ENCODE assay signal across 25 cellular contexts in the genomic region with DNA sequence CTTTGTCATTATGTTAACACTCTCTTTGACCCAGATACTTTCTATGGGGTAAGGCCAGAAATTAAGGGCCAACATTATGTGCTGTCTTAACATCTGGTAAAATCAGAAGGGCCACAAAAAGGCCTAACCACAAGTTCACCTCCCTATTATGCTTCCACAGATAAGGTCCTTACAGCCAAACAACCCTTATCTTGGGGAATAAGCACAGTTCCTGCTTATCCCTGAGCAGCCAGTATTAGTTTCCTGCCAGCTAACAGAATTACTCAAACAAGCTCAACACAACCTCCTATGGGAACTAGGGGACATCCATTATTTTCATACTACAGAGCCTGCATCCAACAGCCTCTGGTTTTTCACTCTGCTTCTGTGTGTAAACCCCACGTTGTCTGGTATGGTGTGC.
DNase-seq lines count a peak whose midpoint lies in the region; ATAC-seq and TF ChIP-seq lines count a peak whose summit lies in the region.
"Had no signal": no experiment of that assay in that cellular context is flagged by ENCODE, and none has a peak within 500 bp of the region (broad histone marks: within the 10 kb centered on the region; RNA-seq: fewer than 3 reads in every experiment).

No MANE protein-coding gene starts in this region.

- H3K9me3 Mint-ChIP-seq in progenitor cell of endocrine pancreas (ENCODE audit: low read depth) = peaks cover 12% of the 10 kb centered on the region

- peak overlapping the region; percentile 28 for H3K27ac Mint-ChIP-seq in progenitor cell of endocrine pancreas
- H3K27ac Mint-ChIP-seq: B cell; CD8-positive, alpha-beta T cell had no signal

- no peak for ATAC-seq in HG02571 (IDR thresholded peaks at IDR 0.05; ENCODE audit: unreplicated experiment)
- ATAC-seq: CD8-positive, alpha-beta T cell had no signal

- no peak overlapping the region for H2AFZ ChIP-seq in GM23248

- no peak overlapping the region for H3K4me2 ChIP-seq in GM23248 (ENCODE audit: unreplicated experiment)

- H3K79me2 ChIP-seq in GM23248 (ENCODE audit: insufficient read depth) = no peaks in the 10 kb centered on the region

- no peaks in the 10 kb centered on the region for H3K36me3 Mint-ChIP-seq in progenitor cell of endocrine pancreas (ENCODE audit: insufficient read depth)
- H3K36me3 Mint-ChIP-seq: CD8-positive, alpha-beta T cell had no signal

- no peak overlapping the region for H3K4me3 Mint-ChIP-seq in progenitor cell of endocrine pancreas (ENCODE audit: low read depth)
- H3K4me3 Mint-ChIP-seq: B cell; CD8-positive, alpha-beta T cell had no signal

- H3K9me2 ChIP-seq in GM23248 (ENCODE audit: insufficient read depth) = no peaks in the 10 kb centered on the region

- H3F3A ChIP-seq in GM23248 (ENCODE audit: insufficient read depth) = no peaks in the 10 kb centered on the region

- no peaks in the 10 kb centered on the region for H3K27me3 ChIP-seq in brain microvascular endothelial cell (replicated peaks)
- no peaks in the 10 kb centered on the region for H3K27me3 ChIP-seq in GM23248 (replicated peaks; ENCODE audit: insufficient read depth)

- no peak for TF ChIP-seq CTCF in brain microvascular endothelial cell (IDR thresholded peaks at IDR 0.05; ENCODE audit: low read depth, low read length, missing control alignments)
- TF ChIP-seq CTCF in progenitor cell of endocrine pancreas (IDR thresholded peaks at IDR 0.05; ENCODE audit: unreplicated experiment) = no peak

- no peaks in the 10 kb centered on the region for H3K36me3 ChIP-seq in brain microvascular endothelial cell (replicated peaks)
- no peaks in the 10 kb centered on the region for H3K36me3 ChIP-seq in GM23248 (ENCODE audit: low read depth)

- WGBS in GM23248 (ENCODE audit: low coverage in 1 of 2, low lambda C conversion rate in 2 of 2, missing lambda C conversion rate in 2 of 2), 2 experiments = 0 to 16% methylated on average over 1 of the region's 1 CpG

- H3K4me1 Mint-ChIP-seq in progenitor cell of endocrine pancreas (ENCODE audit: low read depth) = peaks cover 5% of the 10 kb centered on the region
- H3K4me1 Mint-ChIP-seq: B cell had no signal

- H3K9ac ChIP-seq in GM23248 = no peak overlapping the region

- H3K4me3 ChIP-seq in brain microvascular endothelial cell (ENCODE audit: low read depth, low read length) (no peak overlapping the region), GM23248 (no peak overlapping the region)

- in situ Hi-C loops in brain microvascular endothelial cell (cut with HindIII; ENCODE audit: low pct_ligation_motif_present, low sequenced_read_pairs) (no loop called here), GM23248 (cut with MboI) (no loop called here)

- H3K27ac ChIP-seq in brain microvascular endothelial cell (no peak overlapping the region), GM23248 (no peak overlapping the region)
- H3K27ac ChIP-seq: C4-2B had no signal

- TF ChIP-seq POLR2A in erythroblast (IDR thresholded peaks at IDR 0.05; ENCODE audit: low read length) = no peak

- DNase-seq in UCSD-AML1 (lab: John Stamatoyannopoulos, UW; ENCODE audit: unreplicated experiment) (peak; percentile 17), brain microvascular endothelial cell (peak; percentile 27), erythroblast (lab: John Stamatoyannopoulos, UW) (peak; percentile 9 to 65), progenitor cell of endocrine pancreas (ENCODE audit: low spot score, unreplicated experiment) (no peak), DMS 273 treated with DMSO at 0.1 percent for 48 hours (lab: John Stamatoyannopoulos, UW) (no peak), anterior cingulate cortex (lab: John Stamatoyannopoulos, UW) (no peak), GM23248 (no peak)
- DNase-seq: CD8-positive, alpha-beta T cell; DMS79 treated with DMSO at 0.1 percent for 48 hours; GF-D8; H7; KBM-7; MV-4-11; NCI-H1105 treated with DMSO at 0.1 percent for 48 hours; NCI-H146; NCI-H1930; NCI-H2107; NCI-H446 treated with DMSO at 0.1 percent for 48 hours; NCI-H82; NK-92 treated with Interleukin-12 subunit alpha and Interleukin-12 subunit beta, amount 100 ng/mL, for 24 hours; RPMI8226; SHP77 had no signal

- H4K20me1 ChIP-seq in GM23248 (ENCODE audit: insufficient read depth) = no peaks in the 10 kb centered on the region

- no peaks in the 10 kb centered on the region for H3K9me3 ChIP-seq in GM23248 (ENCODE audit: low read depth)

- no peaks in the 10 kb centered on the region for H3K4me1 ChIP-seq in GM23248 (ENCODE audit: insufficient read depth)

- H3K27me3 Mint-ChIP-seq in progenitor cell of endocrine pancreas = no peaks in the 10 kb centered on the region
- H3K27me3 Mint-ChIP-seq: B cell had no signal

Comparison
In these comparisons a context has a peak if more than half of its experiments do, and no peak if none do; other contexts are left out.
1. DNase-seq: peak in UCSD-AML1 (single experiment), brain microvascular endothelial cell (single experiment) and erythroblast (2 of 2); none in progenitor cell of endocrine pancreas (single experiment), DMS 273 treated with DMSO at 0.1 percent for 48 hours (single experiment), anterior cingulate cortex (0 of 58) and GM23248 (single experiment).